ENCODE assay signal across 8 cellular contexts in the genomic region with DNA sequence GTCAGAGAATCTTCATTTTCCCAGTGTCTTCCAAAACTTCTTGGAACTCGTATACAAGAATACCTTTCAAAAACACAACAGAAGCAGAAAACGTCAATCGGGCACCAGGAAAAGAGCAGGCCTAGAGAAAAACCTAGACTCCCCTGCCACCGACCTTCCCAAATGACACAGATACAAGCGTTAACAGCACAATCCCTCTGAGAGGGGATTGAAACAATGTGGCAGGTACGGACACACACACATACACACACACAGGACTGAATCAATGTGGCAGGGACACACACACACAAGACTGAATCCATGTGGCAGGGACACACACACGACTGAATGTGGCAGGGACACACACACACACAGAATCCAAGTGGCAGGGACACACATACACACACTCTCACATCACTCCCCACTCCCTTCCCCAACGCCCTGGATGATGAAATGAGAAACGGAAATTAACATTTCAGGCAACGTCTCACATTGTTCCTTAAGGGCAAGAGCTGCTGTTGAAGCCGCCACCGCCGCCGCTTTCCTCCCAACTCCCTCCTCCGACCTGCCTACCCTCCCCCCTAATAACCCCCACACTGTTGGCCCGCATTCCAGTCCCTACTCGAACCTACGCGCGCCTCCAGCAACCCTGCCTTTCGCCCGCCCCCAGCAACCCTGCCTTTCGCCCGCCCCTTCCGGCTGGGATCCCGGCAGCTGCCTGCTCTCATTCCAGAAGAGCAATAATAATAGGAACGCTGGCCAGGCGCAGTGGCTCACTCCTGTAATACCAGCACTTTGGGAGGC.
DNase-seq lines count a peak whose midpoint lies in the region; ATAC-seq and TF ChIP-seq lines count a peak whose summit lies in the region.

No MANE protein-coding gene starts in this region.

- H3K4me1 ChIP-seq in DND-41 (ENCODE audit: insufficient read depth, low read length), result peaks cover 20% of the 10 kb centered on the region

- no peaks in the 10 kb centered on the region for H3K36me3 ChIP-seq in DND-41 (ENCODE audit: insufficient read depth, low read length)

- H3K9ac ChIP-seq in DND-41 (ENCODE audit: low read depth, low read length), result peak overlapping the region; percentile 58

- H3K27me3 ChIP-seq in DND-41 (ENCODE audit: insufficient read depth, low read length, poor library complexity), result no peaks in the 10 kb centered on the region

- H3K4me3 ChIP-seq in DND-41 (ENCODE audit: low read depth in 1 of 2, low read length in 2 of 2), result peak overlapping the region; percentile 37 to 63; a peak in 3 of 4 replicates

- peak overlapping the region; percentile 79 for H3K4me2 ChIP-seq in DND-41 (ENCODE audit: insufficient read depth, low read length)

- peak overlapping the region; percentile 81 for H3K27ac ChIP-seq in DND-41 (ENCODE audit: low read length)

- TF ChIP-seq CTCF in DND-41 (IDR thresholded peaks at IDR 0.05; ENCODE audit: borderline replicate concordance, extremely low read depth, low read length, poor library complexity, severe bottlenecking), result no peak

- 0 out of 2 replicates have a peak, but pooled peaks cover 2% of the 10 kb centered on the region for H3K79me2 ChIP-seq in DND-41 (ENCODE audit: insufficient read depth, low read length)

- ATAC-seq in DND-41 (ENCODE audit: insufficient read depth, low read depth), result peak; percentile 91
- no peak for ATAC-seq in GM21786 (IDR thresholded peaks at IDR 0.05; ENCODE audit: unreplicated experiment)
- no peak for ATAC-seq in GM18858 (IDR thresholded peaks at IDR 0.05; ENCODE audit: unreplicated experiment)

- H4K20me1 ChIP-seq in DND-41 (ENCODE audit: insufficient read depth, low read length), result no peaks in the 10 kb centered on the region

- DNase-seq in DND-41, result peak; percentile 77
- DNase-seq in NCI-H2107 treated with DMSO at 0.1 percent for 48 hours (lab: John Stamatoyannopoulos, UW; ENCODE audit: unreplicated experiment), result peak; percentile 72
- DNase-seq in effector CD8-positive, alpha-beta T cell (lab: John Stamatoyannopoulos, UW), result peak; percentile 2
- peak; percentile 46 for DNase-seq in occipital lobe (lab: John Stamatoyannopoulos, UW)
- no peak for DNase-seq in NCI-H187 treated with DMSO at 0.1 percent for 48 hours (lab: John Stamatoyannopoulos, UW)
- no peak for DNase-seq in kidney tubule cell (ENCODE audit: low spot score)

- no peaks in the 10 kb centered on the region for H3K9me3 ChIP-seq in DND-41 (ENCODE audit: insufficient read depth, low read length, severe bottlenecking)

- H2AFZ ChIP-seq in DND-41 (ENCODE audit: low read depth, low read length), result peak overlapping the region; percentile 83

Comparison
In these comparisons a context has a peak if more than half of its experiments do, and no peak if none do; other contexts are left out.
1. DNase-seq: peak in DND-41 (single experiment), NCI-H2107 treated with DMSO at 0.1 percent for 48 hours (single experiment), effector CD8-positive, alpha-beta T cell (single experiment) and occipital lobe (single experiment); none in NCI-H187 treated with DMSO at 0.1 percent for 48 hours (single experiment) and kidney tubule cell (single experiment).